ENCODE assay signal across 8 cellular contexts in genomic region chr3:28738425-28738824, GRCh38.
"Had no signal": no experiment of that assay in that cellular context is flagged by ENCODE, and none has a peak within 500 bp of the region (broad histone marks: within the 10 kb centered on the region; RNA-seq: fewer than 3 reads in every experiment).

No MANE protein-coding gene starts in this region.

- FAIRE-seq: HepG2, HTR-8/SVneo, K562 had no signal

- DNase-seq: IMR-90, KBM-7, KG1 had no signal

- ATAC-seq: HepG2, K562 had no signal

- H3K4me2 ChIP-seq: KMS-11 had no signal

- H3K4me3 ChIP-seq: K562 had no signal

- H3K27ac ChIP-seq: HL-60, KMS-11 had no signal
